In genomic region chr11:88178211-88178610, GRCh38 we compare ENCODE assay signal across 1 cellular context.
TF ChIP-seq lines count a peak whose summit lies in the region.

No MANE protein-coding gene starts in this region.

TF ChIP-seq in HepG2, 621 proteins besides CTCF, POLR2A, EP300 and RAD21:
- TF ChIP-seq ZBTB33 (CRISPR knock-in tag; IDR thresholded peaks at IDR 0.05): no peak
- TF ChIP-seq SUZ12 (IDR thresholded peaks at IDR 0.05; ENCODE audit: low read depth, low read length): no peak
- TF ChIP-seq ZBTB10 (CRISPR knock-in tag; IDR thresholded peaks at IDR 0.05; ENCODE audit: borderline replicate concordance): no peak
- TF ChIP-seq U2AF1 (optimal IDR thresholded peaks at IDR 0.05; ENCODE audit: low read depth, low read length): no peak
- no peak for TF ChIP-seq SNAPC5 (CRISPR knock-in tag; IDR thresholded peaks at IDR 0.05; ENCODE audit: borderline replicate concordance)
- no peak for TF ChIP-seq NR1H2 (CRISPR knock-in tag; IDR thresholded peaks at IDR 0.05; ENCODE audit: borderline replicate concordance, low read depth)
- TF ChIP-seq ZNF710 (CRISPR knock-in tag; IDR thresholded peaks at IDR 0.05; ENCODE audit: borderline replicate concordance): no peak
- TF ChIP-seq ZNF18 (CRISPR knock-in tag; IDR thresholded peaks at IDR 0.05; ENCODE audit: insufficient replicate concordance): no peak
- TF ChIP-seq HMGA1 (CRISPR knock-in tag; conservative IDR thresholded peaks at IDR 0.05): no peak
- TF ChIP-seq EZH2 (conservative IDR thresholded peaks at IDR 0.05; ENCODE audit: low read depth, low read length): no peak
- TF ChIP-seq FOXK2 (IDR thresholded peaks at IDR 0.05): no peak
- TF ChIP-seq PCBP1 (IDR thresholded peaks at IDR 0.05; ENCODE audit: borderline replicate concordance, low read depth, low read length): no peak
- TF ChIP-seq RFX1 (IDR thresholded peaks at IDR 0.05): no peak
